In the genomic region with DNA sequence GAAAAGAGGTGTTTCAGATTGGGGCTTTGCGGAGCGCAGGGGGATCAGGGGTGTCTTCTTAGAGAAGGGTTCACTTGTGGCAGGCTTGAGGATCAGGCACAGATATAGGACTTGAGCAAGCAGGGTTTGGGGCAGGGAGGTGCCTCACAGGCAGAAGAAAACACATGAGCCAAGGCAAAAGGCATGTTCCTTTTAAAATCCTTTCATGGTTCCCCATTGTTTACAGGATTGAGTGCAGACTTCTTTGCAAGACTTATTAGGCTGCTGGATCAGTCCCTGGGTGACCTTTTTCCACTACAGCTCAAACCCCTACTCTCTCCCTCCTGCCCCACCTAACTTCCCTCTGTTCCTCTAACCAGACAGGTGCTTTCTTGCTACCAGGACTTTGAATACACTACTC, we compare ENCODE assay signal across 19 cellular contexts. TPM values are rescaled to one million over a fixed set of nuclear protein-coding genes. Genes with fewer than 3 reads are reported as not detected.
"Had no signal": no experiment of that assay in that cellular context is flagged by ENCODE, and none has a peak within 500 bp of the region (broad histone marks: within the 10 kb centered on the region; RNA-seq: fewer than 3 reads in every experiment).

No MANE protein-coding gene starts in this region.

- H3K4me1 ChIP-seq: colonic mucosa had no signal

- H3K27me3 ChIP-seq: cardiac muscle cell, colonic mucosa, heart left ventricle, upper lobe of left lung had no signal

- H3K27ac ChIP-seq: cardiac muscle cell, colonic mucosa, lower lobe of right lung, skin epidermis, upper lobe of left lung had no signal

- DNase-seq: activated CD4-positive, alpha-beta T cell treated with anti-CD3 and anti-CD28 coated beads, Interleukin-2, amount 50 U/mL, for 4 hours; activated CD4-positive, CD25-positive, alpha-beta regulatory T cell treated with anti-CD3 and anti-CD28 coated beads, Interleukin-2, amount 50 U/mL, for 72 hours; activated naive CD4-positive, alpha-beta T cell treated with Interleukin-2 at 50 U/mL for 16 hours; activated T-cell treated with anti-CD3 and anti-CD28 coated beads for 4 hours; anterior cingulate cortex; colonic mucosa; foreskin melanocyte; heart left ventricle; immature natural killer cell; left cardiac atrium; lower lobe of right lung; stimulated activated CD4-positive, alpha-beta T cell treated with anti-CD3 and anti-CD28 coated beads, Interleukin-15, amount 100 ng/mL, for 24 hours; stimulated activated CD4-positive, alpha-beta T cell treated with anti-CD3 and anti-CD28 coated beads, Interleukin-4, amount 100 ng/mL, for 24 hours; stimulated activated naive CD4-positive, alpha-beta T cell; upper lobe of left lung had no signal

- H3K4me3 Mint-ChIP-seq: activated T-helper 17 cell treated with anti-CD3 and anti-CD28 coated beads, Interleukin-2, amount 50 U/mL, for 72 hours; immature natural killer cell had no signal

- H3K9me3 ChIP-seq: colonic mucosa, heart left ventricle, lower lobe of right lung, upper lobe of left lung had no signal

- H3K4me1 Mint-ChIP-seq: activated T-helper 17 cell treated with anti-CD3 and anti-CD28 coated beads, Interleukin-2, amount 50 U/mL, for 72 hours; immature natural killer cell had no signal

- H3K27me3 Mint-ChIP-seq: activated T-helper 17 cell treated with anti-CD3 and anti-CD28 coated beads, Interleukin-2, amount 50 U/mL, for 72 hours had no signal

- H3K36me3 ChIP-seq: colonic mucosa had no signal

- H3K4me3 ChIP-seq: cardiac muscle cell, colonic mucosa, heart left ventricle, lower lobe of right lung, skin epidermis, upper lobe of left lung had no signal

- H3K27ac Mint-ChIP-seq: activated T-helper 17 cell treated with anti-CD3 and anti-CD28 coated beads, Interleukin-2, amount 50 U/mL, for 72 hours; immature natural killer cell had no signal

- H3K36me3 Mint-ChIP-seq: immature natural killer cell had no signal

RNA-seq across cellular contexts. Expression of a gene that starts 19.7 kb away (rescaled TPM):
- total RNA-seq: activated T-helper 17 cell treated with anti-CD3 and anti-CD28 coated beads, Interleukin-2, amount 50 U/mL, for 72 hours had no signal
- polyA plus RNA-seq: immature natural killer cell, neural cell had no signal
